31 cellular contexts compared by ENCODE assay signal in genomic region chr21:36985761-36986594, GRCh38. TPM values are rescaled to one million over a fixed set of nuclear protein-coding genes. Genes with fewer than 3 reads are reported as not detected.
DNase-seq lines count a peak whose midpoint lies in the region; ATAC-seq, FAIRE-seq and TF ChIP-seq lines count a peak whose summit lies in the region.
"Had no signal": no experiment of that assay in that cellular context is flagged by ENCODE, and none has a peak within 500 bp of the region (broad histone marks: within the 10 kb centered on the region; RNA-seq: fewer than 3 reads in every experiment).

No MANE protein-coding gene starts in this region.

- H3K4me3 ChIP-seq in HepG2 (replicated peaks in 1 of 3; ENCODE audit: insufficient read depth in 1 of 3, low read depth in 2 of 3, low read length in 3 of 3) (no peak overlapping the region), right lobe of liver (no peak overlapping the region)
- H3K4me3 ChIP-seq: GM23248, pancreas, upper lobe of right lung had no signal

- no peak for TF ChIP-seq POLR2A in HepG2 (IDR thresholded peaks at IDR 0.05; ENCODE audit: insufficient read depth in 1 of 2, low read depth in 2 of 2, low read length in 2 of 2)
- TF ChIP-seq POLR2A in right lobe of liver (IDR thresholded peaks at IDR 0.05), result no peak

- no peaks in the 10 kb centered on the region for H3K9me3 Mint-ChIP-seq in activated naive CD8-positive, alpha-beta T cell (ENCODE audit: low read depth)
- H3K9me3 Mint-ChIP-seq: dendritic cell treated with granulocyte-macrophage colony-stimulating factor and Interleukin-4, amounts not matched to agents 40 ng/mL and 50 ng/mL, for 4 days; neural crest cell; stimulated activated memory B cell treated with anti-CD40 and anti-IgM and Interleukin-4, amounts not matched to agents 10 μg/mL and 1 μg/mL and 100 μg/mL, for 72 hours had no signal

- ATAC-seq in HepG2 (no peak), right lobe of liver (no peak)
- ATAC-seq: esophagus mucosa; pancreas; stimulated activated memory B cell treated with anti-CD40 and anti-IgM and Interleukin-4, amounts not matched to agents 10 μg/mL and 1 μg/mL and 100 μg/mL, for 72 hours; upper lobe of right lung had no signal

- BruUV-seq in HepG2 (replicated peaks; lab: Mats Ljungman, UMichigan), result no TSS peak

- no peaks in the 10 kb centered on the region for H3K79me2 ChIP-seq in HepG2 (ENCODE audit: insufficient read depth, low read length)

- H3K36me3 ChIP-seq in HepG2 (replicated peaks in 1 of 2; ENCODE audit: control insufficient read depth in 1 of 2, insufficient read depth in 2 of 2, low read length in 2 of 2) (no peaks in the 10 kb centered on the region), right lobe of liver (no peaks in the 10 kb centered on the region)
- H3K36me3 ChIP-seq: pancreas, upper lobe of right lung, WERI-Rb-1 had no signal

- no peaks in the 10 kb centered on the region for H4K20me1 ChIP-seq in HepG2 (ENCODE audit: insufficient read depth, low read length)

- no peaks in the 10 kb centered on the region for H3K36me3 Mint-ChIP-seq in activated naive CD8-positive, alpha-beta T cell
- H3K36me3 Mint-ChIP-seq: stimulated activated memory B cell treated with anti-CD40 and anti-IgM and Interleukin-4, amounts not matched to agents 10 μg/mL and 1 μg/mL and 100 μg/mL, for 72 hours had no signal

- H3K4me1 Mint-ChIP-seq in activated naive CD8-positive, alpha-beta T cell (ENCODE audit: low read depth), result peaks cover 42% of the 10 kb centered on the region

- H3K27me3 Mint-ChIP-seq in activated naive CD8-positive, alpha-beta T cell, result no peaks in the 10 kb centered on the region
- H3K27me3 Mint-ChIP-seq: stimulated activated memory B cell treated with anti-CD40 and anti-IgM and Interleukin-4, amounts not matched to agents 10 μg/mL and 1 μg/mL and 100 μg/mL, for 72 hours had no signal

- TF ChIP-seq EP300 in HepG2 (IDR thresholded peaks at IDR 0.05; ENCODE audit: low read depth in 2 of 2, low read length in 2 of 2), result no peak
- TF ChIP-seq EP300 in HepG2 (CRISPR knock-in tag; IDR thresholded peaks at IDR 0.05; ENCODE audit: borderline replicate concordance), result no peak

- no peak overlapping the region for H2AFZ ChIP-seq in HepG2 (ENCODE audit: low read length)
- H2AFZ ChIP-seq: GM23248 had no signal

- H3K4me2 ChIP-seq in HepG2 (ENCODE audit: low read depth, low read length), result no peak overlapping the region

- TF ChIP-seq CTCF in HepG2 (CRISPR knock-in tag; IDR thresholded peaks at IDR 0.05) (no peak), right lobe of liver (IDR thresholded peaks at IDR 0.05) (no peak)

- H3K4me1 ChIP-seq in HepG2 (ENCODE audit: insufficient read depth, low read length), result peaks cover 50% of the 10 kb centered on the region
- peaks cover 0 to 12% (median 4%) of the 10 kb centered on the region in 4 donors for H3K4me1 ChIP-seq in right lobe of liver
- H3K4me1 ChIP-seq: pancreas, upper lobe of right lung had no signal

- in situ Hi-C loops in HepG2 (cut with HindIII; ENCODE audit: extremely low pct_ligation_motif_present, low pct_unique_long_range_greater_than_20kb), result no loop called here

- CTCF ChIA-PET in HepG2 (lab: Yijun Ruan, JAX; ENCODE audit: low intra/inter-chr PET ratio, low total read pairs), result interaction anchor here (1.1 kb wide), 1 partner anchor 8 kb away, joined by 3 read pairs; no protein-coding TSS in a partner anchor

- H3K9ac ChIP-seq in HepG2 (ENCODE audit: insufficient read depth, low read depth, low read length), result no peak overlapping the region
- H3K9ac ChIP-seq: GM23248 had no signal

- H3K27me3 ChIP-seq in HepG2 (ENCODE audit: control insufficient read depth in 1 of 2, insufficient read depth in 2 of 2, low read length in 2 of 2) (no peaks in the 10 kb centered on the region), right lobe of liver (no peaks in the 10 kb centered on the region)
- H3K27me3 ChIP-seq: pancreas, upper lobe of right lung had no signal

- peak overlapping the region; percentile 83 for H3K27ac Mint-ChIP-seq in activated naive CD8-positive, alpha-beta T cell
- H3K27ac Mint-ChIP-seq: dendritic cell treated with granulocyte-macrophage colony-stimulating factor and Interleukin-4, amounts not matched to agents 40 ng/mL and 50 ng/mL, for 4 days; stimulated activated memory B cell treated with anti-CD40 and anti-IgM and Interleukin-4, amounts not matched to agents 10 μg/mL and 1 μg/mL and 100 μg/mL, for 72 hours had no signal

- H3K27ac ChIP-seq in HepG2 (ENCODE audit: extremely low read length, insufficient read depth, low read length) (no peak overlapping the region), right lobe of liver (no peak overlapping the region)
- H3K27ac ChIP-seq: GM23248, pancreas, upper lobe of right lung, WERI-Rb-1 had no signal

- peak; percentile 19 to 30 for DNase-seq in activated CD4-positive, alpha-beta T cell treated with anti-CD3 and anti-CD28 coated beads for 4 hours
- DNase-seq in activated CD4-positive, alpha-beta T cell treated with anti-CD3 and anti-CD28 coated beads, Interleukin-2, amount 50 U/mL, for 1 hour, result no peak
- no peak for DNase-seq in HepG2 (ENCODE audit: low spot score)
- no peak for DNase-seq in right lobe of liver
- DNase-seq in DMS 273 (lab: John Stamatoyannopoulos, UW; ENCODE audit: unreplicated experiment), result no peak
- DNase-seq in DMS53 treated with DMSO at 0.1 percent for 48 hours (lab: John Stamatoyannopoulos, UW; ENCODE audit: unreplicated experiment), result no peak
- no peak for DNase-seq in GDM1 (lab: John Stamatoyannopoulos, UW)
- DNase-seq: 8988T, C1 segment of cervical spinal cord, foreskin fibroblast, GM23248, IMR-90, mesenchymal stem cell, NCI-H146, NCI-H2107, NCI-H446, NCI-H82, pancreas, SHP77 treated with DMSO at 0.1 percent for 48 hours, T1000, upper lobe of right lung, WERI-Rb-1 had no signal

- peak overlapping the region; percentile 74 for H3K4me3 Mint-ChIP-seq in activated naive CD8-positive, alpha-beta T cell
- H3K4me3 Mint-ChIP-seq: dendritic cell treated with granulocyte-macrophage colony-stimulating factor and Interleukin-4, amounts not matched to agents 40 ng/mL and 50 ng/mL, for 4 days; neural crest cell; stimulated activated memory B cell treated with anti-CD40 and anti-IgM and Interleukin-4, amounts not matched to agents 10 μg/mL and 1 μg/mL and 100 μg/mL, for 72 hours had no signal

- POLR2A ChIA-PET in HepG2 (lab: Yijun Ruan, JAX), result interaction anchor here (2.0 to 2.4 kb wide), 3 partner anchors 9 to 24 kb away, joined by 10 to 11 read pairs (median 10); partner anchors contain the start of gene HLCS

- no peaks in the 10 kb centered on the region for H3K9me3 ChIP-seq in HepG2 (ENCODE audit: low read length)
- no peaks in the 10 kb centered on the region for H3K9me3 ChIP-seq in right lobe of liver
- H3K9me3 ChIP-seq: pancreas, upper lobe of right lung had no signal

- 90% methylated on average over 9 of the region's 9 CpGs for WGBS in HepG2 (ENCODE audit: low lambda C conversion rate)
- 83% methylated on average over 6 of the region's 9 CpGs for WGBS in right lobe of liver (ENCODE audit: insufficient coverage, low coverage, low lambda C conversion rate, missing lambda C conversion rate)

- FAIRE-seq in HepG2 (lab: Jason Lieb, UNC), result no peak
- FAIRE-seq: GM18507, pancreas, RCC 7860 had no signal

- intact Hi-C loops in HepG2 (cut with micrococcal nuclease; ENCODE audit: unreplicated experiment), result loop anchor here (5.0 kb wide), 1 partner anchor 86 kb away; the partner anchor contains the start of genes PIGP and TTC3
- intact Hi-C loops in right lobe of liver (cut with DNase I), result no loop called here

- no peak for TF ChIP-seq RAD21 in HepG2 (CRISPR knock-in tag; IDR thresholded peaks at IDR 0.05)

RNA-seq across cellular contexts. Expression of gene HLCS, which starts 19.5 kb away (rescaled TPM):
- total RNA-seq in HepG2 (2016; rRNA removed; fragmentation: Illumina TruSeq; extraction: Trizol) (11.7 and 12.3 TPM in 2 replicates), right lobe of liver (10 to 100 TPM; 12.6 to 19.1 (median 16.0) TPM)
- 1.5 and 2.2 TPM in 2 replicates for total RNA-seq in HepG2 (2016; cell fraction: cytosol; rRNA removed; fragmentation: Illumina TruSeq; extraction: Trizol; ENCODE audit: low read depth)
- total RNA-seq in HepG2 (2016; cell fraction: insoluble cytoplasmic fraction; rRNA removed; fragmentation: Illumina TruSeq; extraction: Trizol), result 10.3 and 11.9 TPM in 2 replicates
- 4.5 and 4.8 TPM in 2 replicates for total RNA-seq in HepG2 (2016; cell fraction: membrane; rRNA removed; fragmentation: Illumina TruSeq; extraction: Trizol)
- total RNA-seq in HepG2 (2016; cell fraction: nucleus; rRNA removed; fragmentation: Illumina TruSeq; extraction: Trizol), result 14.0 and 14.6 TPM in 2 replicates
- 7.9 and 8.5 TPM in 2 replicates for polyA plus RNA-seq in HepG2 (2011; rRNA removed)
- 6.1 and 8.3 TPM in 2 replicates for polyA plus RNA-seq in HepG2 (2011; cell fraction: cytosol; rRNA removed)
- 12.9 and 14.6 TPM in 2 replicates for polyA plus RNA-seq in HepG2 (2011; cell fraction: nucleus; rRNA removed)
- 6.0 and 7.1 TPM in 2 replicates for polyA plus RNA-seq in HepG2 (2012)
- 0.45 and 0.71 TPM in 2 replicates for polyA plus RNA-seq in HepG2 (2016; cell fraction: cytosol; fragmentation: Illumina TruSeq; extraction: Trizol; ENCODE audit: low read depth)
- 6.7 and 7.3 TPM in 2 replicates for polyA plus RNA-seq in HepG2 (2016; cell fraction: insoluble cytoplasmic fraction; fragmentation: Illumina TruSeq; extraction: Trizol; ENCODE audit: low read depth)
- 1.6 and 1.7 TPM in 2 replicates for polyA plus RNA-seq in HepG2 (2016; cell fraction: membrane; fragmentation: Illumina TruSeq; extraction: Trizol; ENCODE audit: low read depth)
- polyA plus RNA-seq in HepG2 (2016; cell fraction: nucleus; fragmentation: Illumina TruSeq; extraction: Trizol; ENCODE audit: insufficient read depth, low read depth), result 8.3 and 8.6 TPM in 2 replicates
- polyA minus RNA-seq in HepG2 (2011; rRNA and poly(A)+ RNA removed; ENCODE audit: low replicate concordance), result 14.5 and 27.4 TPM in 2 replicates
- polyA minus RNA-seq in HepG2 (2011; cell fraction: cytosol; rRNA and poly(A)+ RNA removed), result 9.3 and 9.7 TPM in 2 replicates
- 32.3 and 32.4 TPM in 2 replicates for polyA minus RNA-seq in HepG2 (2011; cell fraction: nucleus; rRNA and poly(A)+ RNA removed)

RNA-seq across cellular contexts. Expression of gene RIPPLY3, which starts 20.5 kb away (rescaled TPM):
- total RNA-seq in HepG2 (2016; rRNA removed; fragmentation: Illumina TruSeq; extraction: Trizol), result 0.09 and 0.13 TPM in 2 replicates
- total RNA-seq in HepG2 (2016; cell fraction: cytosol; rRNA removed; fragmentation: Illumina TruSeq; extraction: Trizol; ENCODE audit: low read depth), result not detected in 2 replicates
- total RNA-seq in HepG2 (2016; cell fraction: insoluble cytoplasmic fraction; rRNA removed; fragmentation: Illumina TruSeq; extraction: Trizol), result 0.19 and 0.26 TPM in 2 replicates
- 0.40 and 0.45 TPM in 2 replicates for total RNA-seq in HepG2 (2016; cell fraction: membrane; rRNA removed; fragmentation: Illumina TruSeq; extraction: Trizol)
- total RNA-seq in HepG2 (2016; cell fraction: nucleus; rRNA removed; fragmentation: Illumina TruSeq; extraction: Trizol), result not detected in 2 replicates
- 2.1 and 2.9 TPM in 2 replicates for polyA plus RNA-seq in HepG2 (2011; rRNA removed)
- 1.8 and 2.0 TPM in 2 replicates for polyA plus RNA-seq in HepG2 (2011; cell fraction: cytosol; rRNA removed)
- 0.63 and 1.2 TPM in 2 replicates for polyA plus RNA-seq in HepG2 (2011; cell fraction: nucleus; rRNA removed)
- 0.72 and 1.4 TPM in 2 replicates for polyA plus RNA-seq in HepG2 (2012)
- 0.24 and 0.29 TPM in 2 replicates for polyA plus RNA-seq in HepG2 (2016; cell fraction: cytosol; fragmentation: Illumina TruSeq; extraction: Trizol; ENCODE audit: low read depth)
- 0.47 TPM in 2 replicates for polyA plus RNA-seq in HepG2 (2016; cell fraction: insoluble cytoplasmic fraction; fragmentation: Illumina TruSeq; extraction: Trizol; ENCODE audit: low read depth)
- 0.42 and 0.52 TPM in 2 replicates for polyA plus RNA-seq in HepG2 (2016; cell fraction: membrane; fragmentation: Illumina TruSeq; extraction: Trizol; ENCODE audit: low read depth)
- polyA plus RNA-seq in HepG2 (2016; cell fraction: nucleus; fragmentation: Illumina TruSeq; extraction: Trizol; ENCODE audit: insufficient read depth, low read depth), result 0.42 TPM in 1 of 2 replicates, not detected in the other
- polyA minus RNA-seq in HepG2 (2011; rRNA and poly(A)+ RNA removed; ENCODE audit: low replicate concordance), result 2.2 TPM in 1 of 2 replicates, not detected in the other
- polyA minus RNA-seq in HepG2 (2011; cell fraction: cytosol; rRNA and poly(A)+ RNA removed), result 0.59 and 0.62 TPM in 2 replicates
- polyA minus RNA-seq in HepG2 (2011; cell fraction: nucleus; rRNA and poly(A)+ RNA removed), result 0.39 and 0.50 TPM in 2 replicates
- under 1 TPM in 3 of 6 experiments, not detected in 3; 0.12 to 0.18 (median 0.17) TPM for total RNA-seq in right lobe of liver
- total RNA-seq: esophagus mucosa, GM23248, IMR-90, LHCN-M2, skeletal muscle tissue, upper lobe of right lung had no signal
- polyA plus RNA-seq: GM23248 had no signal

Comparison
In these comparisons a context has a peak if more than half of its experiments do, and no peak if none do; other contexts are left out.
1. DNase-seq: peak in activated CD4-positive, alpha-beta T cell treated with anti-CD3 and anti-CD28 coated beads for 4 hours (2 of 2); none in activated CD4-positive, alpha-beta T cell treated with anti-CD3 and anti-CD28 coated beads, Interleukin-2, amount 50 U/mL, for 1 hour (single experiment), HepG2 (single experiment), right lobe of liver (0 of 3), DMS 273 (single experiment), DMS53 treated with DMSO at 0.1 percent for 48 hours (single experiment) and GDM1 (single experiment).